In the genomic region with DNA sequence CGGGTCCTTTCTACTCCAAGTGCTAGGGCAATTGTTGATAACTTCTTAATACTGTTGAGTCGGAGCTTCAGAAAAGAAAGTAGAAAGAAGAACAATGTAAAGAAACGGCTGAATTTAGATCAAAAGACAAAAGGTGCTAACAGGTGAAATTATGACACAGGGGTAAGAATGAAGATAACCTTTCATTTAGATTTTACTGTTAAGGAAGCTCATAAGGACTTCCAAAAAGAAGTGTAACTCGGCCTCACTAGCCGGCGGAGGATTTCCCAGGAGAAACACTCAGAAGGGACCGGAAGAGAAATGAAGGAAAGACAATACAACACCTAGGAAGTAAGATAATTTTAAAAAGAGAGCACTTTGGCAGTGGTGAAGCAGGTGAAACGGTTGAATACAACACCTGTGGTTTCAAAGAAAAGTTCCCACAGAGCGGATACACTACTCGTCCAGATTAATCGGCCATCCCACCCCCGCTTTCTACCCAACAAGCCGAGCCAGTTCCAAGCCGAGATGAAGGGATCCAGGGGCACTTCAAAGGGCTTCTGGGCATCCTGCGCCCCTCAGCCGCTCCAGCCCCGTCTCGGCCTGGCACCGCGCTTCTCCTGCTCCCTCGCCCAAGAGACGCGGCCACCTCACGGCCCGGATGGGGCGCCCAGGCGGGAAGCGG, we compare ENCODE assay signal across 8 cellular contexts. TPM values are rescaled to one million over a fixed set of nuclear protein-coding genes. Genes with fewer than 3 reads are reported as not detected.
DNase-seq lines count a peak whose midpoint lies in the region; ATAC-seq and TF ChIP-seq lines count a peak whose summit lies in the region.

No MANE protein-coding gene starts in this region.

- H4K20me1 ChIP-seq in BLaER1 treated with 17β-estradiol and CSF1 and Interleukin-3, amounts not matched to agents 10 nM and 100 nM = peaks cover 0 to 37% (median 4%) of the 10 kb centered on the region in 11 experiments; a peak in 8 of 22 replicates

- H3K27ac Mint-ChIP-seq in activated CD8-positive, alpha-beta T cell treated with anti-CD3 and anti-CD28 coated beads, Interleukin-2, amount 10 ng/mL, durations not matched to agents 7 days and 5 days = peak overlapping the region; percentile 98

- CTCF ChIA-PET in activated CD8-positive, alpha-beta T cell treated with anti-CD3 and anti-CD28 coated beads, Interleukin-2, amount 10 ng/mL, durations not matched to agents 7 days and 5 days (lab: Charles Lee) = interaction anchor here (0.7 to 11.5 kb wide), 12 partner anchors 12 to 319 kb away, joined by 3 to 118 read pairs (median 4); no protein-coding TSS in a partner anchor

- peak overlapping the region; percentile 80 to 90 (median 86) for H3K9ac ChIP-seq in BLaER1 treated with 17β-estradiol and CSF1 and Interleukin-3, amounts not matched to agents 10 nM and 100 nM

- H3K4me1 ChIP-seq in BLaER1 treated with 17β-estradiol and CSF1 and Interleukin-3, amounts not matched to agents 10 nM and 100 nM = peaks cover 14 to 42% (median 33%) of the 10 kb centered on the region in 10 experiments

- H3K4me3 Mint-ChIP-seq in activated CD8-positive, alpha-beta T cell treated with anti-CD3 and anti-CD28 coated beads, Interleukin-2, amount 10 ng/mL, durations not matched to agents 7 days and 5 days = peak overlapping the region; percentile 99

- H3K36me3 ChIP-seq in BLaER1 treated with 17β-estradiol and CSF1 and Interleukin-3, amounts not matched to agents 10 nM and 100 nM = peaks cover 29 to 45% (median 42%) of the 10 kb centered on the region in 11 experiments

- H3K4me1 Mint-ChIP-seq in activated CD8-positive, alpha-beta T cell treated with anti-CD3 and anti-CD28 coated beads, Interleukin-2, amount 10 ng/mL, durations not matched to agents 7 days and 5 days (ENCODE audit: low read depth) = peaks cover 27% of the 10 kb centered on the region

- H3K27me3 ChIP-seq in BLaER1 treated with 17β-estradiol and CSF1 and Interleukin-3, amounts not matched to agents 10 nM and 100 nM = peaks cover 0 to 6% (median 0%) of the 10 kb centered on the region in 11 experiments; a peak in 6 of 22 replicates

- no peak for TF ChIP-seq CTCF in retinal pigment epithelial cell (conservative IDR thresholded peaks at IDR 0.05; ENCODE audit: low read depth, low read length)

- H3K4me3 ChIP-seq in BLaER1 treated with 17β-estradiol and CSF1 and Interleukin-3, amounts not matched to agents 10 nM and 100 nM = peak overlapping the region; percentile 79 to 99 (median 94)
- H3K4me3 ChIP-seq in retinal pigment epithelial cell (ENCODE audit: low read length) = peak overlapping the region; percentile 94

- intact Hi-C loops in left ventricle myocardium superior (cut with micrococcal nuclease) = loop anchor here (10.0 kb wide), 1 partner anchor 79 kb away; no protein-coding TSS in a partner anchor

- peak overlapping the region; percentile 69 to 93 (median 90) for H3K4me2 ChIP-seq in BLaER1 treated with 17β-estradiol and CSF1 and Interleukin-3, amounts not matched to agents 10 nM and 100 nM

- POLR2A ChIA-PET in activated CD8-positive, alpha-beta T cell treated with anti-CD3 and anti-CD28 coated beads, Interleukin-2, amount 10 ng/mL, durations not matched to agents 7 days and 5 days (lab: Charles Lee) = interaction anchor here (0.7 to 2.0 kb wide), 5 partner anchors 12 to 321 kb away, joined by 3 to 6 read pairs (median 3); a partner anchor contains a TSS

- peak; percentile 33 for ATAC-seq in GM19043 (IDR thresholded peaks at IDR 0.05; ENCODE audit: low read depth, unreplicated experiment)
- peak; percentile 41 for ATAC-seq in HG03354 (IDR thresholded peaks at IDR 0.05; ENCODE audit: poor library complexity, severe bottlenecking, unreplicated experiment)
- no peak for ATAC-seq in activated CD8-positive, alpha-beta T cell treated with anti-CD3 and anti-CD28 coated beads, Interleukin-2, amount 10 ng/mL, durations not matched to agents 7 days and 5 days
- peak; percentile 62 for ATAC-seq in left ventricle myocardium superior

- no peaks in the 10 kb centered on the region for H3K9me3 Mint-ChIP-seq in activated CD8-positive, alpha-beta T cell treated with anti-CD3 and anti-CD28 coated beads, Interleukin-2, amount 10 ng/mL, durations not matched to agents 7 days and 5 days (ENCODE audit: insufficient read depth)

- H3K27me3 Mint-ChIP-seq in activated CD8-positive, alpha-beta T cell treated with anti-CD3 and anti-CD28 coated beads, Interleukin-2, amount 10 ng/mL, durations not matched to agents 7 days and 5 days (ENCODE audit: low read depth) = no peaks in the 10 kb centered on the region

- H3K36me3 Mint-ChIP-seq in activated CD8-positive, alpha-beta T cell treated with anti-CD3 and anti-CD28 coated beads, Interleukin-2, amount 10 ng/mL, durations not matched to agents 7 days and 5 days (ENCODE audit: low read depth) = peaks cover 45% of the 10 kb centered on the region

- H3K27ac ChIP-seq in BLaER1 treated with 17β-estradiol and CSF1 and Interleukin-3, amounts not matched to agents 10 nM and 100 nM = peak overlapping the region; percentile 53 to 84 (median 75); a peak in 21 of 22 replicates

- no peaks in the 10 kb centered on the region for H3K9me3 ChIP-seq in BLaER1 treated with 17β-estradiol and CSF1 and Interleukin-3, amounts not matched to agents 10 nM and 100 nM (replicated peaks in 1 of 11)

- DNase-seq in activated CD8-positive, alpha-beta T cell treated with anti-CD3 and anti-CD28 coated beads, Interleukin-2, amount 10 ng/mL, durations not matched to agents 7 days and 5 days = no peak
- DNase-seq in left ventricle myocardium superior (no peak), retinal pigment epithelial cell (ENCODE audit: low read depth) (no peak), ecto neural progenitor cell (ENCODE audit: low spot score) (no peak)
- no peak for DNase-seq in stimulated activated CD8-positive, alpha-beta memory T cell treated with anti-CD3 and anti-CD28 coated beads, Interleukin-4, amount 100 ng/mL, for 48 hours

RNA-seq across cellular contexts. Expression of a gene that starts 0.7 kb away (rescaled TPM):
- total RNA-seq in activated CD8-positive, alpha-beta T cell treated with anti-CD3 and anti-CD28 coated beads, Interleukin-2, amount 10 ng/mL, durations not matched to agents 7 days and 5 days = 10 to 100 TPM; 56.4 to 57.7 TPM
- total RNA-seq in left ventricle myocardium superior = 7.4 TPM
